24 cellular contexts compared by ENCODE assay signal in genomic region chr11:6012055-6012668, GRCh38. TPM values are rescaled to one million over a fixed set of nuclear protein-coding genes. Genes with fewer than 3 reads are reported as not detected.
"Had no signal": no experiment of that assay in that cellular context is flagged by ENCODE, and none has a peak within 500 bp of the region (broad histone marks: within the 10 kb centered on the region; RNA-seq: fewer than 3 reads in every experiment).

No MANE protein-coding gene starts in this region.

- DNase-seq: activated CD4-positive, alpha-beta T cell treated with anti-CD3 and anti-CD28 coated beads, Interleukin-2, amount 10 ng/mL, durations not matched to agents 24 days and 14 days; activated CD8-positive, alpha-beta T cell treated with anti-CD3 and anti-CD28 coated beads for 36 hours; activated naive CD4-positive, alpha-beta T cell treated with anti-CD3 and anti-CD28 coated beads for 36 hours; activated T-cell treated with anti-CD3 and anti-CD28 coated beads, Interleukin-2, amount 50 U/mL, for 1 hour; foreskin melanocyte; glutamatergic neuron; hypothalamus; stimulated activated CD4-positive, alpha-beta T cell treated with anti-CD3 and anti-CD28 coated beads, Interleukin-12 subunit alpha, Interleukin-12 subunit beta, amount 100 ng/mL, for 4 hours; stimulated activated CD4-positive, alpha-beta T cell treated with anti-CD3 and anti-CD28 coated beads, Interleukin-1b, Interleukin-23, amount 100 ng/mL, for 48 hours; stimulated activated CD8-positive, alpha-beta memory T cell treated with anti-CD3 and anti-CD28 coated beads, Interleukin-4, amount 100 ng/mL, for 48 hours; stimulated activated naive CD4-positive, alpha-beta T cell treated with Interleukin-2 at 50 U/mL for 16 hours; transverse colon had no signal

- ATAC-seq: activated CD8-positive, alpha-beta T cell treated with anti-CD3 and anti-CD28 coated beads for 36 hours; activated T-helper 17 cell treated with anti-CD3 and anti-CD28 coated beads, Interleukin-2, amount 50 U/mL, for 72 hours had no signal

- H3K9me3 ChIP-seq: ascending aorta, prostate gland, suprapubic skin, transverse colon had no signal

- H3K27me3 ChIP-seq: ascending aorta, right atrium auricular region, transverse colon had no signal

- H3K4me3 ChIP-seq: ascending aorta, coronary artery, lung, prostate gland, right atrium auricular region, suprapubic skin, transverse colon had no signal

- H3K36me3 ChIP-seq: ascending aorta, prostate gland, right atrium auricular region, suprapubic skin, transverse colon had no signal

- H3K4me1 ChIP-seq: ascending aorta, prostate gland, right atrium auricular region, suprapubic skin, transverse colon had no signal

- H3K27ac ChIP-seq: ascending aorta, coronary artery, prostate gland, right atrium auricular region, suprapubic skin, transverse colon had no signal

RNA-seq across cellular contexts. Expression of gene OR56A4, which starts 5.4 kb away (rescaled TPM):
- total RNA-seq: activated CD8-positive, alpha-beta T cell treated with anti-CD3 and anti-CD28 coated beads for 36 hours; activated naive CD4-positive, alpha-beta T cell treated with anti-CD3 and anti-CD28 coated beads for 36 hours; activated T-helper 17 cell treated with anti-CD3 and anti-CD28 coated beads, Interleukin-2, amount 50 U/mL, for 72 hours; ascending aorta; epithelial cell of proximal tubule; myocyte; osteoblast; prostate gland; right atrium auricular region had no signal
- polyA plus RNA-seq: keratinocyte, lung, neural cell had no signal

RNA-seq across cellular contexts. Expression of gene OR56A1, which starts 18.4 kb away (rescaled TPM):
- total RNA-seq: activated CD4-positive, alpha-beta T cell treated with anti-CD3 and anti-CD28 coated beads, Interleukin-2, amount 10 ng/mL, durations not matched to agents 24 days and 14 days; activated CD8-positive, alpha-beta T cell treated with anti-CD3 and anti-CD28 coated beads for 36 hours; activated naive CD4-positive, alpha-beta T cell treated with anti-CD3 and anti-CD28 coated beads for 36 hours; activated T-helper 17 cell treated with anti-CD3 and anti-CD28 coated beads, Interleukin-2, amount 50 U/mL, for 72 hours; ascending aorta; epithelial cell of proximal tubule; myocyte; prostate gland; right atrium auricular region had no signal
- polyA plus RNA-seq: keratinocyte, lung, neural cell had no signal

RNA-seq across cellular contexts. Expression of gene OR52L1, which starts 25.4 kb away (rescaled TPM):
- total RNA-seq: activated CD4-positive, alpha-beta T cell treated with anti-CD3 and anti-CD28 coated beads, Interleukin-2, amount 10 ng/mL, durations not matched to agents 24 days and 14 days; activated CD8-positive, alpha-beta T cell treated with anti-CD3 and anti-CD28 coated beads for 36 hours; activated naive CD4-positive, alpha-beta T cell treated with anti-CD3 and anti-CD28 coated beads for 36 hours; activated T-helper 17 cell treated with anti-CD3 and anti-CD28 coated beads, Interleukin-2, amount 50 U/mL, for 72 hours; ascending aorta; epithelial cell of proximal tubule; myocyte; osteoblast; prostate gland; right atrium auricular region; suprapubic skin; transverse colon had no signal
- polyA plus RNA-seq: keratinocyte, lung, neural cell had no signal

RNA-seq across cellular contexts. Expression of gene OR56A5, which starts 43.9 kb away (rescaled TPM):
- total RNA-seq: activated CD4-positive, alpha-beta T cell treated with anti-CD3 and anti-CD28 coated beads, Interleukin-2, amount 10 ng/mL, durations not matched to agents 24 days and 14 days; activated CD8-positive, alpha-beta T cell treated with anti-CD3 and anti-CD28 coated beads for 36 hours; activated naive CD4-positive, alpha-beta T cell treated with anti-CD3 and anti-CD28 coated beads for 36 hours; activated T-helper 17 cell treated with anti-CD3 and anti-CD28 coated beads, Interleukin-2, amount 50 U/mL, for 72 hours; ascending aorta; epithelial cell of proximal tubule; lung; myocyte; osteoblast; prostate gland; right atrium auricular region; suprapubic skin; transverse colon had no signal
- polyA plus RNA-seq: keratinocyte, lung, neural cell had no signal
